ENCODE assay signal across 8 cellular contexts in genomic region chr1:9651565-9652378, GRCh38. TPM values are rescaled to one million over a fixed set of nuclear protein-coding genes. Genes with fewer than 3 reads are reported as not detected.
DNase-seq lines count a peak whose midpoint lies in the region; ATAC-seq, FAIRE-seq and TF ChIP-seq lines count a peak whose summit lies in the region.

Gene PIK3CD (plus strand): TSS chr1:9651731. CDS start chr1:9710456, 58,725 bp downstream.

- H3K4me2 ChIP-seq in A549, result peak within 1 kb of the TSS; percentile 96

- no peaks in the 10 kb centered on the region for H3K36me3 ChIP-seq in esophagus muscularis mucosa

- TF ChIP-seq CTCF in A549 (IDR thresholded peaks at IDR 0.05), result no peak
- TF ChIP-seq CTCF in esophagus muscularis mucosa (IDR thresholded peaks at IDR 0.05), result no peak
- no peak for TF ChIP-seq CTCF in natural killer cell (IDR thresholded peaks at IDR 0.05)

- H3K27ac Mint-ChIP-seq in natural killer cell, result peak within 1 kb of the TSS; percentile 92 to 96

- no peaks in the 10 kb centered on the region for H3K9me3 ChIP-seq in A549
- no peaks in the 10 kb centered on the region for H3K9me3 ChIP-seq in esophagus muscularis mucosa

- H3K9me3 Mint-ChIP-seq in natural killer cell, result no peaks in the 10 kb centered on the region

- H3K4me3 ChIP-seq in A549, result peak within 1 kb of the TSS; percentile 47
- peak within 1 kb of the TSS; percentile 49 to 64 (median 55) for H3K4me3 ChIP-seq in esophagus muscularis mucosa

- ATAC-seq in A549, result peak; percentile 82 to 83
- peak; percentile 31 for ATAC-seq in GM19025 (IDR thresholded peaks at IDR 0.05; ENCODE audit: low read depth, unreplicated experiment)
- peak; percentile 29 to 62 (median 52) for ATAC-seq in natural killer cell

- H3K36me3 Mint-ChIP-seq in natural killer cell, result no peaks in the 10 kb centered on the region

- TF ChIP-seq RAD21 in A549 (conservative IDR thresholded peaks at IDR 0.05 in 1 of 2, IDR thresholded peaks at IDR 0.05 in 1 of 2), result no peak

- peak within 1 kb of the TSS; percentile 93 for H3K4me3 Mint-ChIP-seq in natural killer cell

- CTCF ChIA-PET in A549 (lab: Yijun Ruan, JAX), result interaction anchor here (0.6 to 3.0 kb wide), 3 partner anchors 16 to 123 kb away, joined by 3 to 8 read pairs (median 8); no protein-coding TSS in a partner anchor

- FAIRE-seq in A549 (lab: Jason Lieb, UNC), result no peak

- peaks cover 42 to 50% of the 10 kb centered on the region in 2 donors for H3K4me1 Mint-ChIP-seq in natural killer cell

- POLR2A ChIA-PET in A549 (lab: Yijun Ruan, JAX), result interaction anchor here (0.6 kb wide), 1 partner anchor 434 kb away, joined by 4 read pairs; no protein-coding TSS in a partner anchor

- intact Hi-C loops in esophagus muscularis mucosa (cut with DNase I), result no loop called here
- intact Hi-C loops in natural killer cell (cut with micrococcal nuclease), result loop anchor here (1.0 kb wide), 1 partner anchor 67 kb away; no protein-coding TSS in a partner anchor

- H3K4me1 ChIP-seq in A549 (no peaks in the 10 kb centered on the region), esophagus muscularis mucosa (peaks cover 16 to 24% (median 21%) of the 10 kb centered on the region in 4 donors)

- TF ChIP-seq POLR2A in A549 (IDR thresholded peaks at IDR 0.05; ENCODE audit: low read length) (no peak), esophagus muscularis mucosa (IDR thresholded peaks at IDR 0.05; ENCODE audit: low read depth) (no peak)

- 6% methylated on average over 20 of the region's 94 CpGs for WGBS in A549 (ENCODE audit: missing lambda C conversion rate)
- WGBS in esophagus muscularis mucosa, result 0% methylated on average over 12 of the region's 94 CpGs

- H3K27me3 Mint-ChIP-seq in natural killer cell (ENCODE audit: low read depth in 2 of 2), result no peaks in the 10 kb centered on the region

- H3K27me3 ChIP-seq in esophagus muscularis mucosa, result peaks cover 4 to 58% (median 17%) of the 10 kb centered on the region in 4 donors

- DNase-seq in A549 (ENCODE audit: low read depth in 1 of 2, low spot score in 1 of 2), result peak in 1 of 2 experiments; percentile 22
- DNase-seq in NCI-H2171 (lab: John Stamatoyannopoulos, UW), result peak; percentile 60
- DNase-seq in activated CD8-positive, alpha-beta memory T cell treated with anti-CD3 and anti-CD28 coated beads, Interleukin-2, amount 50 U/mL, for 48 hours, result peak; percentile 75
- no peak for DNase-seq in esophagus muscularis mucosa (ENCODE audit: extremely low spot score)
- DNase-seq in natural killer cell, result peak; percentile 51
- DNase-seq in epidermal melanocyte (ENCODE audit: insufficient read length, low spot score), result no peak
- DNase-seq in medulla oblongata (ENCODE audit: extremely low spot score), result no peak

- H3K27ac ChIP-seq in A549 (peak within 1 kb of the TSS in 1 of 2 experiments; percentile 55; a peak in 2 of 6 replicates), esophagus muscularis mucosa (replicated peaks in 1 of 4) (peak within 1 kb of the TSS in 3 of 4 donors; percentile 55 to 67 (median 57))

- TF ChIP-seq EP300 in A549 (IDR thresholded peaks at IDR 0.05), result no peak
- no peak for TF ChIP-seq EP300 in esophagus muscularis mucosa (IDR thresholded peaks at IDR 0.05)

TF ChIP-seq in A549, 52 proteins besides CTCF, POLR2A, EP300 and RAD21:
- TF ChIP-seq, protein P1, sequence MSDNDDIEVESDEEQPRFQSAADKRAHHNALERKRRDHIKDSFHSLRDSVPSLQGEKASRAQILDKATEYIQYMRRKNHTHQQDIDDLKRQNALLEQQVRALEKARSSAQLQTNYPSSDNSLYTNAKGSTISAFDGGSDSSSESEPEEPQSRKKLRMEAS (IDR thresholded peaks at IDR 0.05), result 0 out of 2 replicates have a peak, but pooled peaks have one; percentile 19
- TF ChIP-seq CBX8 (IDR thresholded peaks at IDR 0.05), result 0 out of 2 replicates have a peak, but pooled peaks have one; percentile 25
- TF ChIP-seq HOXB5 (CRISPR knock-in tag; IDR thresholded peaks at IDR 0.05), result no peak
- peak; percentile 78 for TF ChIP-seq HDAC2 (IDR thresholded peaks at IDR 0.05)
- TF ChIP-seq ZNF302 (CRISPR knock-in tag; IDR thresholded peaks at IDR 0.05), result no peak

RNA-seq across cellular contexts. Expression of gene PIK3CD, which starts in this region (rescaled TPM):
- polyA plus RNA-seq in A549 (2011; rRNA removed) (2.4 and 2.5 TPM in 2 replicates), A549 (2017; fragmentation: RNase III; extraction: RNeasy Plus Mini Kit Qiagen cat#74134 plus additional on column Dnase treatment) (3.2 to 3.6 TPM (median 3.5 TPM) in 3 replicates)
- 3.1 and 4.1 TPM in 2 replicates for polyA plus RNA-seq in A549 (2012; cell fraction: cytosol; rRNA removed)
- 5.5 and 8.8 TPM in 2 replicates for polyA plus RNA-seq in A549 (2012; cell fraction: nucleus; rRNA removed)
- polyA minus RNA-seq in A549 (2011; rRNA and poly(A)+ RNA removed), result 5.5 and 6.0 TPM in 2 replicates
- total RNA-seq in esophagus muscularis mucosa (10 to 100 TPM in 3 of 4 donors, 1 to 10 TPM in 1; 7.9 to 30.4 (median 13.9) TPM), natural killer cell (100 to 1,000 TPM; 171 to 240 (median 198) TPM)

Comparison
In these comparisons a context has a peak if more than half of its experiments do, and no peak if none do; other contexts are left out.
1. RNA of gene PIK3CD (total RNA-seq): 171 to 240 TPM in natural killer cell; 7.9 to 30.4 TPM in esophagus muscularis mucosa; every median in the first group is over 4 times any median in the second.
2. ATAC-seq: peak in every context shown above with its lines; median percentile 82 in A549; 52 in natural killer cell; 31 in GM19025.
3. DNase-seq: peak in NCI-H2171 (single experiment), activated CD8-positive, alpha-beta memory T cell treated with anti-CD3 and anti-CD28 coated beads, Interleukin-2, amount 50 U/mL, for 48 hours (single experiment) and natural killer cell (single experiment); none in esophagus muscularis mucosa (single experiment), epidermal melanocyte (single experiment) and medulla oblongata (single experiment).